Comparison of ENCODE assay signal across 9 cellular contexts in the genomic region with DNA sequence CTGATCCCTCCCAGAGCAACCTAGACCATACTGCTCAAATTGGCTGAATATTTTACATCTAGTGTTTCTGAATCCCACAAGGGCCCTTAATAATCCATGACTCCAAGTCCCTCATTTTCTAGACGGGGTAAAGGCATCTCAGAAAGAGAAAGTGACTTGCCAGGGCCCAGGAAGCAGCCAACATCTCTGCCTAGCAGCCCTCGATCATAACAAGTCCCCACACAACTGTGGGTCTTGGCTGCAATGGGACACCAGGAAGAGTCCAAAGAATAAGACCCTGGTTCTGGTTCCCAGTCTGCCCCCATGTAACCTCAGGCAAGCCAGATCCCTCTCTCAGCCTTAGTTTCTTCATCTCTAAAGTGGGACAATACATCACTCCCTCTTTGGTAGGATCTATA. TPM values are rescaled to one million over a fixed set of nuclear protein-coding genes. Genes with fewer than 3 reads are reported as not detected.
DNase-seq lines count a peak whose midpoint lies in the region; ATAC-seq, FAIRE-seq and TF ChIP-seq lines count a peak whose summit lies in the region.
"Had no signal": no experiment of that assay in that cellular context is flagged by ENCODE, and none has a peak within 500 bp of the region (broad histone marks: within the 10 kb centered on the region; RNA-seq: fewer than 3 reads in every experiment).

No MANE protein-coding gene starts in this region.

- H3K4me1 ChIP-seq in mesendoderm (ENCODE audit: control insufficient read depth, low read depth, low read length) (peaks cover 25% of the 10 kb centered on the region), suprapubic skin (peaks cover 43% of the 10 kb centered on the region)

- H2BK5ac ChIP-seq in mesendoderm (ENCODE audit: low read length) = no peak overlapping the region

- H3K36me3 Mint-ChIP-seq in activated naive CD8-positive, alpha-beta T cell treated with anti-CD3 and anti-CD28 coated beads, Interleukin-2, amount 50 U/mL, for 24 hours (ENCODE audit: low read depth) = peaks cover 54% of the 10 kb centered on the region

- no peaks in the 10 kb centered on the region for H3K27me3 Mint-ChIP-seq in activated naive CD8-positive, alpha-beta T cell treated with anti-CD3 and anti-CD28 coated beads, Interleukin-2, amount 50 U/mL, for 24 hours

- H3K4me3 ChIP-seq in mesendoderm (ENCODE audit: low read length) (no peak overlapping the region), suprapubic skin (peak overlapping the region; percentile 2)
- H3K4me3 ChIP-seq: A549 had no signal

- H2BK120ac ChIP-seq in mesendoderm (ENCODE audit: low read depth, low read length) = no peak overlapping the region

- H3K4me3 Mint-ChIP-seq in activated naive CD8-positive, alpha-beta T cell treated with anti-CD3 and anti-CD28 coated beads, Interleukin-2, amount 50 U/mL, for 24 hours = peak overlapping the region; percentile 95

- no peak overlapping the region for H2BK15ac ChIP-seq in mesendoderm (replicated peaks; ENCODE audit: low read depth)

- peak overlapping the region; percentile 6 for H3K9ac ChIP-seq in mesendoderm (ENCODE audit: low read length)

- no CpG with 5 or more reads among the region's 2 CpGs for WGBS in mesendoderm (ENCODE audit: extremely low coverage, insufficient coverage, low lambda C conversion rate)
- 24% methylated on average over 2 of the region's 2 CpGs for WGBS in suprapubic skin

- peaks cover 51% of the 10 kb centered on the region for H3K79me2 ChIP-seq in mesendoderm (ENCODE audit: control insufficient read depth, insufficient read depth, low read length)

- no peak overlapping the region for H4K8ac ChIP-seq in mesendoderm (ENCODE audit: low read depth, low read length)

- DNase-seq in activated CD4-positive, alpha-beta T cell treated with anti-CD3 and anti-CD28 coated beads for 48 hours = peak; percentile 25
- no peak for DNase-seq in activated CD4-positive, alpha-beta T cell treated with anti-CD3 and anti-CD28 coated beads, Interleukin-2, amount 50 U/mL, for 1 hour
- DNase-seq in activated naive CD8-positive, alpha-beta T cell treated with anti-CD3 and anti-CD28 coated beads, Interleukin-2, amount 50 U/mL, for 24 hours = no peak
- DNase-seq in mesendoderm (no peak), suprapubic skin (ENCODE audit: low spot score in 2 of 2) (no peak), cerebellar nuclear complex (lab: John Stamatoyannopoulos, UW) (no peak), D721Med (ENCODE audit: insufficient read length, low spot score) (no peak)
- DNase-seq in stimulated activated CD4-positive, alpha-beta T cell treated with anti-CD3 and anti-CD28 coated beads, Interleukin-1b, Interleukin-23, amount 100 ng/mL, for 48 hours = no peak

- no peaks in the 10 kb centered on the region for H3K9me3 ChIP-seq in suprapubic skin
- H3K9me3 ChIP-seq: A549 had no signal

- TF ChIP-seq CTCF in suprapubic skin (IDR thresholded peaks at IDR 0.05) (no peak), D721Med (IDR thresholded peaks at IDR 0.05; ENCODE audit: insufficient read depth, missing control alignments) (no peak)

- no peaks in the 10 kb centered on the region for H3K9me3 Mint-ChIP-seq in activated naive CD8-positive, alpha-beta T cell treated with anti-CD3 and anti-CD28 coated beads, Interleukin-2, amount 50 U/mL, for 24 hours

- no peak overlapping the region for H3K56ac ChIP-seq in mesendoderm (ENCODE audit: low read length)

- H2AK5ac ChIP-seq in mesendoderm (ENCODE audit: low read length) = no peak overlapping the region

- H3K18ac ChIP-seq in mesendoderm (ENCODE audit: low read length) = no peak overlapping the region

- peaks cover 94% of the 10 kb centered on the region for H3K4me1 Mint-ChIP-seq in activated naive CD8-positive, alpha-beta T cell treated with anti-CD3 and anti-CD28 coated beads, Interleukin-2, amount 50 U/mL, for 24 hours

- TF ChIP-seq POLR2A in suprapubic skin (IDR thresholded peaks at IDR 0.05) = no peak

- H3K23ac ChIP-seq in mesendoderm (ENCODE audit: low read length) = no peak overlapping the region

- H3K4ac ChIP-seq in mesendoderm (ENCODE audit: low read depth, low read length) = no peak overlapping the region

- H3K27me3 ChIP-seq in mesendoderm (ENCODE audit: insufficient read depth, low read length, poor library complexity) = no peaks in the 10 kb centered on the region
- no peaks in the 10 kb centered on the region for H3K27me3 ChIP-seq in suprapubic skin

- H3K27ac Mint-ChIP-seq in activated naive CD8-positive, alpha-beta T cell treated with anti-CD3 and anti-CD28 coated beads, Interleukin-2, amount 50 U/mL, for 24 hours = peak overlapping the region; percentile 96

- FAIRE-seq in D721Med (lab: Jason Lieb, UNC) = no peak
- FAIRE-seq: A549 had no signal

- peaks cover 49% of the 10 kb centered on the region for H3K79me1 ChIP-seq in mesendoderm (ENCODE audit: low read length)

- H4K5ac ChIP-seq in mesendoderm (ENCODE audit: low read length) = no peak overlapping the region

- H3K27ac ChIP-seq in mesendoderm (ENCODE audit: low read depth, low read length) (no peak overlapping the region), suprapubic skin (peak overlapping the region; percentile 52)

- no peak overlapping the region for H3K4me2 ChIP-seq in mesendoderm (ENCODE audit: low read length)
- H3K4me2 ChIP-seq: A549 had no signal

- no peak for ATAC-seq in activated naive CD8-positive, alpha-beta T cell treated with anti-CD3 and anti-CD28 coated beads, Interleukin-2, amount 50 U/mL, for 24 hours

- H3K36me3 ChIP-seq in mesendoderm (ENCODE audit: control insufficient read depth, insufficient read depth, low read length) (peaks cover 2% of the 10 kb centered on the region), suprapubic skin (no peaks in the 10 kb centered on the region)

- no peak for TF ChIP-seq EP300 in suprapubic skin (IDR thresholded peaks at IDR 0.05)

RNA-seq across cellular contexts. Expression of gene ANXA6, which starts 6.3 kb away (rescaled TPM):
- polyA plus RNA-seq in mesendoderm (2013, experiment 1 of 2) = 64.5 TPM
- 62.7 TPM for polyA plus RNA-seq in mesendoderm (2013, experiment 2 of 2)
- total RNA-seq in suprapubic skin = 10 to 100 TPM; 21.7 to 64.4 (median 49.5) TPM
